ENCODE assay signal across 13 cellular contexts in the genomic region with DNA sequence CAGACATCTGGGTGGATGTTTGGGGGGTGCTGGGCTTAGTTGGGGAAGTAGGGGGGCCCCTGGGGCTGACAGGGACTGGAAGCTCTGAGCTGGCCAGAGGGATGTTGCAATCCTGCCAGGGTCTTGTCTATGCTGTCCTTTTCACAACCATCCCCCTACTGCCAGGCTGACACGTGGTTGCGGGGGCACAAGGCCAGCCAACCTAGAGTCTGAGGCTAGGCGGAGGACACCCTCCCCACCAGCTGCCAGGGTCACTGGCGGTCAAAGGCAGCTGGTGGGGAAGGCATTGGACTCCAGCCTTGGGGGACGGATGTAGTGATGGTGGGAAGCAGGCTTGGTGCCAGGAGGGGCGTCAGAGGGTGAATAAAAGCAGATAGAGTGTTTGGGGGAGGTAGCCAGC. TPM values are rescaled to one million over a fixed set of nuclear protein-coding genes. Genes with fewer than 3 reads are reported as not detected.
DNase-seq lines count a peak whose midpoint lies in the region; ATAC-seq and TF ChIP-seq lines count a peak whose summit lies in the region.
"Had no signal": no experiment of that assay in that cellular context is flagged by ENCODE, and none has a peak within 500 bp of the region (broad histone marks: within the 10 kb centered on the region; RNA-seq: fewer than 3 reads in every experiment).

No MANE protein-coding gene starts in this region.

- H3K4ac ChIP-seq in mesenchymal stem cell (ENCODE audit: low read depth in 1 of 2, low read length in 2 of 2): peak overlapping the region in 1 of 2 experiments; percentile 85
- no peak overlapping the region for H3K4ac ChIP-seq in trophoblast cell (ENCODE audit: low read depth, low read length)

- H4K91ac ChIP-seq in mesenchymal stem cell (ENCODE audit: low read length): peak overlapping the region; percentile 91
- no peak overlapping the region for H4K91ac ChIP-seq in trophoblast cell (ENCODE audit: low read depth, low read length)

- no peak for TF ChIP-seq CTCF in right atrium auricular region (IDR thresholded peaks at IDR 0.05)

- H3K27ac ChIP-seq in right atrium auricular region (no peak overlapping the region), mesenchymal stem cell (ENCODE audit: low read length, poor library complexity, severe bottlenecking) (no peak overlapping the region), trophoblast cell (ENCODE audit: low read depth, low read length) (no peak overlapping the region)
- H3K27ac ChIP-seq: Peyer's patch had no signal

- no peaks in the 10 kb centered on the region for H3K9me3 ChIP-seq in right atrium auricular region
- no peaks in the 10 kb centered on the region for H3K9me3 ChIP-seq in mesenchymal stem cell (ENCODE audit: control insufficient read depth, low read length)
- no peaks in the 10 kb centered on the region for H3K9me3 ChIP-seq in trophoblast cell (ENCODE audit: insufficient read depth, low read depth, low read length)
- H3K9me3 ChIP-seq: Peyer's patch had no signal

- no peak overlapping the region for H4K8ac ChIP-seq in mesenchymal stem cell (ENCODE audit: low read length)
- H4K8ac ChIP-seq in trophoblast cell (ENCODE audit: low read depth, low read length): no peak overlapping the region

- H3K14ac ChIP-seq in mesenchymal stem cell (ENCODE audit: low read length in 2 of 2): no peak overlapping the region
- H3K14ac ChIP-seq in trophoblast cell (ENCODE audit: low read length): no peak overlapping the region

- 77% methylated on average over 6 of the region's 6 CpGs for WGBS in mesenchymal stem cell
- WGBS in trophoblast cell (ENCODE audit: extremely low coverage, insufficient coverage, insufficient read length): no CpG with 5 or more reads among the region's 6 CpGs

- no peak overlapping the region for H2AK5ac ChIP-seq in mesenchymal stem cell (ENCODE audit: low read length, severe bottlenecking)
- H2AK5ac ChIP-seq in trophoblast cell (ENCODE audit: low read length): no peak overlapping the region

- intact Hi-C loops in left ventricle myocardium superior (cut with micrococcal nuclease): no loop called here

- H3K79me2 ChIP-seq in trophoblast cell (ENCODE audit: control insufficient read depth, insufficient read depth, low read length, poor library complexity): no peaks in the 10 kb centered on the region

- peak; percentile 45 for DNase-seq in left ventricle myocardium superior
- DNase-seq in right atrium auricular region (ENCODE audit: low spot score): no peak
- DNase-seq in mesenchymal stem cell: no peak
- no peak for DNase-seq in trophoblast cell
- no peak for DNase-seq in 8988T
- no peak for DNase-seq in AG08396 (ENCODE audit: low spot score)
- DNase-seq: ACHN; activated naive CD8-positive, alpha-beta T cell treated with anti-CD3 and anti-CD28 coated beads, Interleukin-2, amount 50 U/mL, for 24 hours; GDM1; NCI-H2029 treated with DMSO at 0.1 percent for 48 hours; Peyer's patch; stimulated activated CD8-positive, alpha-beta memory T cell treated with anti-CD3 and anti-CD28 coated beads, Interleukin-4, amount 100 ng/mL, for 48 hours had no signal

- H2BK5ac ChIP-seq in mesenchymal stem cell (ENCODE audit: low read depth, low read length, poor library complexity, severe bottlenecking) (no peak overlapping the region), trophoblast cell (ENCODE audit: low read depth, low read length, poor library complexity) (no peak overlapping the region)

- H3K4me1 ChIP-seq in right atrium auricular region: peaks cover 0 to 17% of the 10 kb centered on the region in 2 donors
- peaks cover 17% of the 10 kb centered on the region for H3K4me1 ChIP-seq in mesenchymal stem cell (ENCODE audit: control insufficient read depth, insufficient read depth, low read depth, low read length)
- H3K4me1 ChIP-seq in trophoblast cell (ENCODE audit: control insufficient read depth in 1 of 2, insufficient read depth in 2 of 2, low read length in 2 of 2): peaks cover 5 to 14% of the 10 kb centered on the region in 2 experiments

- H2BK15ac ChIP-seq in mesenchymal stem cell (ENCODE audit: low read depth, poor library complexity, severe bottlenecking): peak overlapping the region; percentile 48

- peak; percentile 18 for ATAC-seq in left ventricle myocardium superior
- ATAC-seq: activated naive CD8-positive, alpha-beta T cell treated with anti-CD3 and anti-CD28 coated beads, Interleukin-2, amount 50 U/mL, for 24 hours had no signal

- H3K27me3 ChIP-seq in right atrium auricular region (no peaks in the 10 kb centered on the region), mesenchymal stem cell (ENCODE audit: control insufficient read depth in 1 of 2, insufficient read depth in 1 of 2, low read length in 2 of 2) (no peaks in the 10 kb centered on the region), trophoblast cell (ENCODE audit: insufficient read depth, low read length) (no peaks in the 10 kb centered on the region)
- H3K27me3 ChIP-seq: Peyer's patch had no signal

- H4K12ac ChIP-seq in trophoblast cell (ENCODE audit: low read depth, low read length): no peak overlapping the region

- H2AFZ ChIP-seq in mesenchymal stem cell (ENCODE audit: low read depth, low read length): no peak overlapping the region
- H2AFZ ChIP-seq in trophoblast cell (ENCODE audit: insufficient read depth, low read length, poor library complexity): no peak overlapping the region

- H2BK12ac ChIP-seq in mesenchymal stem cell (ENCODE audit: low read length in 2 of 2): peak overlapping the region; percentile 33 to 67
- H2BK12ac ChIP-seq in trophoblast cell (ENCODE audit: low read length): no peak overlapping the region

- no peak overlapping the region for H3K4me2 ChIP-seq in mesenchymal stem cell (ENCODE audit: low read length, poor library complexity, severe bottlenecking)
- H3K4me2 ChIP-seq in trophoblast cell (ENCODE audit: low read length): no peak overlapping the region

- H3K36me3 ChIP-seq in right atrium auricular region (no peaks in the 10 kb centered on the region), mesenchymal stem cell (ENCODE audit: control insufficient read depth in 1 of 2, insufficient read depth in 2 of 2, low read depth in 1 of 2, low read length in 2 of 2) (peaks cover 0 to 11% of the 10 kb centered on the region in 2 experiments), trophoblast cell (ENCODE audit: control insufficient read depth in 1 of 2, insufficient read depth in 2 of 2, low read length in 2 of 2) (peaks cover 15 to 16% of the 10 kb centered on the region in 2 experiments)
- H3K36me3 ChIP-seq: Peyer's patch had no signal

- H3K9ac ChIP-seq in mesenchymal stem cell (ENCODE audit: low read length) (no peak overlapping the region), trophoblast cell (ENCODE audit: low read length) (no peak overlapping the region)

- H2BK120ac ChIP-seq in mesenchymal stem cell (ENCODE audit: low read depth, low read length) (no peak overlapping the region), trophoblast cell (ENCODE audit: insufficient read depth, low read length, poor library complexity) (no peak overlapping the region)

- H3K18ac ChIP-seq in mesenchymal stem cell (ENCODE audit: low read depth in 1 of 2, low read length in 2 of 2): peak overlapping the region in 1 of 2 experiments; percentile 18
- H3K18ac ChIP-seq in trophoblast cell (ENCODE audit: low read length): no peak overlapping the region

- H3K79me1 ChIP-seq in mesenchymal stem cell (replicated peaks; ENCODE audit: low read length, poor library complexity, severe bottlenecking) (no peaks in the 10 kb centered on the region), trophoblast cell (ENCODE audit: low read length) (peaks cover 9% of the 10 kb centered on the region)

- H3K23ac ChIP-seq in mesenchymal stem cell (ENCODE audit: low read length in 2 of 2): no peak overlapping the region
- no peak overlapping the region for H3K23ac ChIP-seq in trophoblast cell (ENCODE audit: low read length)

- no peak overlapping the region for H3K4me3 ChIP-seq in right atrium auricular region
- no peak overlapping the region for H3K4me3 ChIP-seq in mesenchymal stem cell (ENCODE audit: insufficient read depth in 1 of 2, low read depth in 1 of 2, low read length in 2 of 2)
- no peak overlapping the region for H3K4me3 ChIP-seq in trophoblast cell (ENCODE audit: low read depth, low read length)
- H3K4me3 ChIP-seq: Peyer's patch had no signal

RNA-seq across cellular contexts. Expression of a gene that starts 1.6 kb away (rescaled TPM):
- total RNA-seq in left ventricle myocardium superior (1.7 TPM), right atrium auricular region (1 to 10 TPM; 3.6 to 6.5 TPM)
- 87.8 TPM for polyA plus RNA-seq in mesenchymal stem cell (2013, experiment 1 of 2)
- polyA plus RNA-seq in mesenchymal stem cell (2013, experiment 2 of 2): 82.3 TPM
- polyA plus RNA-seq in trophoblast cell (2013): 192 and 210 TPM in 2 replicates

RNA-seq across cellular contexts. Expression of a gene that starts 7.3 kb away (rescaled TPM):
- total RNA-seq in left ventricle myocardium superior (18.9 TPM), right atrium auricular region (100 to 1,000 TPM in 1 of 2 donors, 10 to 100 TPM in 1; 85.3 to 403 TPM)
- polyA plus RNA-seq in mesenchymal stem cell (2013, experiment 1 of 2): 201 TPM
- 208 TPM for polyA plus RNA-seq in mesenchymal stem cell (2013, experiment 2 of 2)
- polyA plus RNA-seq in trophoblast cell (2013): 836 and 837 TPM in 2 replicates

RNA-seq across cellular contexts. Expression of a gene that starts 21.8 kb away (rescaled TPM):
- total RNA-seq in left ventricle myocardium superior (49.8 TPM), right atrium auricular region (10 to 100 TPM; 33.7 to 39.0 TPM)
- polyA plus RNA-seq in mesenchymal stem cell (2013, experiment 1 of 2): 39.7 TPM
- 37.9 TPM for polyA plus RNA-seq in mesenchymal stem cell (2013, experiment 2 of 2)
- 49.1 and 50.5 TPM in 2 replicates for polyA plus RNA-seq in trophoblast cell (2013)

RNA-seq across cellular contexts. Expression of a gene that starts 29.2 kb away (rescaled TPM):
- total RNA-seq in left ventricle myocardium superior (not detected), right atrium auricular region (not detected)
- not detected for polyA plus RNA-seq in mesenchymal stem cell (2013, experiment 1 of 2)
- polyA plus RNA-seq in mesenchymal stem cell (2013, experiment 2 of 2): not detected
- not detected in 2 replicates for polyA plus RNA-seq in trophoblast cell (2013)
- total RNA-seq: Peyer's patch had no signal
- polyA plus RNA-seq: keratinocyte had no signal

RNA-seq across cellular contexts. Expression of a gene that starts 33.0 kb away (rescaled TPM):
- total RNA-seq in left ventricle myocardium superior (not detected), right atrium auricular region (not detected)
- not detected for polyA plus RNA-seq in mesenchymal stem cell (2013, experiment 1 of 2)
- not detected for polyA plus RNA-seq in mesenchymal stem cell (2013, experiment 2 of 2)
- polyA plus RNA-seq in trophoblast cell (2013): not detected in 2 replicates
- polyA plus RNA-seq: keratinocyte had no signal
